In genomic region chr6:44127186-44128019, GRCh38 we compare ENCODE assay signal across 8 cellular contexts. TPM values are rescaled to one million over a fixed set of nuclear protein-coding genes. Genes with fewer than 3 reads are reported as not detected.
DNase-seq lines count a peak whose midpoint lies in the region; ATAC-seq and TF ChIP-seq lines count a peak whose summit lies in the region.

TSS of gene MRPL14 (minus strand) at chr6:44127452. CDS start at chr6:44116611, 10,841 bp downstream.
TSS of gene TMEM63B (plus strand) at chr6:44127554. CDS start at chr6:44134585, 7,031 bp downstream.

- peaks cover 6% of the 10 kb centered on the region; the same call in 1 of the 2 replicates for H3K36me3 ChIP-seq in RWPE2 (ENCODE audit: low read depth)

- H3K4me1 ChIP-seq in RWPE2 (ENCODE audit: insufficient read depth, poor library complexity, severe bottlenecking) = peaks cover 31% of the 10 kb centered on the region

- peak within 1 kb of the TSS; percentile 96 for H3K4me3 Mint-ChIP-seq in Calu3 (ENCODE audit: low read depth, unreplicated experiment)
- H3K4me3 Mint-ChIP-seq in nephron = peak within 1 kb of the TSS; percentile 96 to 98 (median 97)

- H3K9me3 Mint-ChIP-seq in Calu3 (ENCODE audit: low read depth, unreplicated experiment) (no peaks in the 10 kb centered on the region), nephron (no peaks in the 10 kb centered on the region)

- H3K36me3 Mint-ChIP-seq in Calu3 (ENCODE audit: insufficient read depth, unreplicated experiment) (peaks cover 55% of the 10 kb centered on the region), nephron (ENCODE audit: low read depth) (peaks cover 4% of the 10 kb centered on the region)

- ATAC-seq in GM21423 (IDR thresholded peaks at IDR 0.05; ENCODE audit: unreplicated experiment) (peak; percentile 65), RWPE2 (ENCODE audit: low read depth) (peak; percentile 68)
- ATAC-seq in stimulated activated naive CD8-positive, alpha-beta T cell treated with anti-CD3 and anti-CD28 coated beads, Interleukin-15, Interleukin-2, amounts not matched to agents 100 U/mL and 50 U/mL, for 24 hours = peak; percentile 77

- peak within 1 kb of the TSS; percentile 89 for H3K4me3 ChIP-seq in Jurkat, Clone E6-1 (ENCODE audit: low read length)
- H3K4me3 ChIP-seq in RWPE2 (ENCODE audit: severe bottlenecking) (peak within 1 kb of the TSS; percentile 84), fibroblast of pulmonary artery (replicated peaks; ENCODE audit: low read depth, low read length) (peak within 1 kb of the TSS; percentile 82)

- no peaks in the 10 kb centered on the region for H3K27me3 ChIP-seq in RWPE2 (ENCODE audit: insufficient read depth, poor library complexity, severe bottlenecking)

- peak within 1 kb of the TSS; percentile 61 for H3K27ac ChIP-seq in RWPE2 (ENCODE audit: poor library complexity, severe bottlenecking)

- peak within 1 kb of the TSS; percentile 95 for H3K27ac Mint-ChIP-seq in Calu3 (ENCODE audit: unreplicated experiment)
- peak within 1 kb of the TSS; percentile 91 to 98 (median 96) for H3K27ac Mint-ChIP-seq in nephron

- DNase-seq in Calu3 = peak; percentile 96
- peak; percentile 80 for DNase-seq in Jurkat, Clone E6-1 (ENCODE audit: low read depth, low spot score)
- DNase-seq in RWPE2 (ENCODE audit: low spot score) = no peak
- DNase-seq in activated T-helper 9 cell treated with anti-CD3 and anti-CD28 coated beads, Interleukin-2, amount 50 U/mL, for 16 hours (ENCODE audit: low read depth) = peak; percentile 89
- DNase-seq in fibroblast of pulmonary artery (ENCODE audit: low read depth) = peak; percentile 91
- peak; percentile 94 for DNase-seq in stimulated activated naive CD8-positive, alpha-beta T cell treated with anti-CD3 and anti-CD28 coated beads, Interleukin-15, Interleukin-2, amounts not matched to agents 100 U/mL and 50 U/mL, for 24 hours

- BruUV-seq in Calu3 (replicated peaks; lab: Mats Ljungman, UMichigan) = no TSS peak

- CTCF ChIA-PET in Calu3 (lab: Charles Lee) = interaction anchor here (0.5 to 1.2 kb wide), 9 partner anchors 10 to 711 kb away, joined by 3 to 7 read pairs (median 4); no protein-coding TSS in a partner anchor

- intact Hi-C loops in Calu3 (cut with micrococcal nuclease; ENCODE audit: unreplicated experiment) = no loop called here

- no peaks in the 10 kb centered on the region for H3K9me3 ChIP-seq in RWPE2 (ENCODE audit: severe bottlenecking)

- H3K27me3 Mint-ChIP-seq in Calu3 (ENCODE audit: unreplicated experiment) (no peaks in the 10 kb centered on the region), nephron (ENCODE audit: low read depth) (no peaks in the 10 kb centered on the region)

- TF ChIP-seq CTCF in Calu3 (IDR thresholded peaks at IDR 0.05; ENCODE audit: unreplicated experiment) = no peak
- no peak for TF ChIP-seq CTCF in RWPE2 (IDR thresholded peaks at IDR 0.05; ENCODE audit: poor library complexity, severe bottlenecking)
- TF ChIP-seq CTCF in fibroblast of pulmonary artery (IDR thresholded peaks at IDR 0.05; ENCODE audit: low read length, missing control alignments) = no peak
- no peak for TF ChIP-seq CTCF in nephron (IDR thresholded peaks at IDR 0.05; ENCODE audit: unreplicated experiment in 3 of 3)

- peaks cover 66% of the 10 kb centered on the region for H3K4me1 Mint-ChIP-seq in Calu3 (ENCODE audit: low read depth, unreplicated experiment)
- peaks cover 56% of the 10 kb centered on the region for H3K4me1 Mint-ChIP-seq in nephron

RNA-seq across cellular contexts. Expression of gene MRPL14, which starts in this region (rescaled TPM):
- total RNA-seq in Calu3 (2022) = 98.9 and 103 TPM in 2 replicates
- polyA plus RNA-seq in Jurkat, Clone E6-1 (2012; ENCODE audit: insufficient read depth, insufficient read length) = 105 TPM

RNA-seq across cellular contexts. Expression of gene TMEM63B, which starts in this region (rescaled TPM):
- 84.2 and 86.8 TPM in 2 replicates for total RNA-seq in Calu3 (2022)
- 20.2 TPM for polyA plus RNA-seq in Jurkat, Clone E6-1 (2012; ENCODE audit: insufficient read depth, insufficient read length)
